Comparison of ENCODE assay signal across 1 cellular context in genomic region chr20:44586289-44586911, GRCh38.
TF ChIP-seq lines count a peak whose summit lies in the region.

No MANE protein-coding gene starts in this region.

TF ChIP-seq in GM12878, 131 proteins besides CTCF, POLR2A, EP300 and RAD21 (continued from another document):
- TF ChIP-seq ATF2 (IDR thresholded peaks at IDR 0.05; ENCODE audit: low read length) (peak; percentile 30; the same call in 1 of the 2 replicates), NRF1 (conservative IDR thresholded peaks at IDR 0.05; ENCODE audit: low read depth, low read length) (no peak), IRF5 (IDR thresholded peaks at IDR 0.05; ENCODE audit: borderline replicate concordance) (no peak), ZNF687 (IDR thresholded peaks at IDR 0.05) (peak; percentile 91), RELB (IDR thresholded peaks at IDR 0.05; ENCODE audit: low read depth) (peak; percentile 75), MEF2B (IDR thresholded peaks at IDR 0.05; ENCODE audit: partially characterized antibody, poor library complexity, severe bottlenecking) (peak; percentile 99), HDAC2 (IDR thresholded peaks at IDR 0.05) (no peak), ZNF207 (IDR thresholded peaks at IDR 0.05; ENCODE audit: borderline replicate concordance) (0 out of 2 replicates have a peak, but pooled peaks have one; percentile 20), CBX5 (IDR thresholded peaks at IDR 0.05; ENCODE audit: low read depth) (no peak), BCL11A (IDR thresholded peaks at IDR 0.05; ENCODE audit: low read depth, low read length) (peak; percentile 83), MEF2A (IDR thresholded peaks at IDR 0.05; ENCODE audit: insufficient read depth, low read depth, low read length) (peak; percentile 41; the same call in 1 of the 2 replicates), CHD2 (IDR thresholded peaks at IDR 0.05; ENCODE audit: borderline replicate concordance, low read depth, low read length) (peak; percentile 71), NFIC (IDR thresholded peaks at IDR 0.05; ENCODE audit: low read depth, low read length) (peak; percentile 57; the same call in 1 of the 2 replicates), CBFB (IDR thresholded peaks at IDR 0.05; ENCODE audit: low read depth) (no peak), POLR2AphosphoS5 (IDR thresholded peaks at IDR 0.05; ENCODE audit: low read length) (peak; percentile 47; the same call in 1 of the 2 replicates), SPI1 (IDR thresholded peaks at IDR 0.05; ENCODE audit: borderline replicate concordance, insufficient read depth, low read depth, low read length) (peak; percentile 99), NR2F1 (conservative IDR thresholded peaks at IDR 0.05) (peak; percentile 78), RAD51 (IDR thresholded peaks at IDR 0.05) (peak; percentile 66), ZNF274 (IDR thresholded peaks at IDR 0.05; ENCODE audit: insufficient read depth, insufficient read length) (no peak), ASH2L (IDR thresholded peaks at IDR 0.05; ENCODE audit: borderline replicate concordance, low read depth) (no peak), NBN (IDR thresholded peaks at IDR 0.05) (peak; percentile 56), ZZZ3 (IDR thresholded peaks at IDR 0.05; ENCODE audit: control insufficient read depth, insufficient read length, low read depth) (no peak), TCF7 (IDR thresholded peaks at IDR 0.05; ENCODE audit: borderline replicate concordance) (0 out of 2 replicates have a peak, but pooled peaks have one; percentile 62), GATAD2B (conservative IDR thresholded peaks at IDR 0.05; ENCODE audit: low read depth) (peak; percentile 78), PAX5 (IDR thresholded peaks at IDR 0.05; ENCODE audit: borderline replicate concordance, low read depth, low read length) (peak; percentile 63; the same call in 1 of the 2 replicates), RFX5 (IDR thresholded peaks at IDR 0.05; ENCODE audit: low read depth, low read length) (no peak), RUNX3 (IDR thresholded peaks at IDR 0.05; ENCODE audit: low read length) (peak; percentile 86), SP1 (IDR thresholded peaks at IDR 0.05; ENCODE audit: low read depth, low read length) (peak; percentile 28), IKZF1 (conservative IDR thresholded peaks at IDR 0.05) (peak; percentile 86)
